In the genomic region with DNA sequence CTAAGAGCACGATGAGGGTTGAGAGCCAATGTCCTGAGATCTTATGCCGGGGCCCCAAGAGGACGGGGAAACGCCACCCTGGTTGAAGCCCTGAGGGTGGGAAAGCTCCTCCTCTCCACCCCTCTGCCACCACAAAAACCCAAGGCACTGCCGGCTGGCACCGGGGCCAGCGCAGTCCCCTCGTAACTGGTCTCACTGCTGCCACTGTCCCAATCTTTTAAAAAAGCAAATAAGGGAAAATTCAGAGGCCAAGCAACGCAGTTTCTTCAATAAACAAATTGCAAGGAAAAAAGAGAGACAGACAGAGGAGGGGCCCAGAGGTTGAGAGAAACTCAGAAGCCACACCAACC, we compare ENCODE assay signal across 12 cellular contexts. TPM values are rescaled to one million over a fixed set of nuclear protein-coding genes. Genes with fewer than 3 reads are reported as not detected.
DNase-seq lines count a peak whose midpoint lies in the region; ATAC-seq and TF ChIP-seq lines count a peak whose summit lies in the region.
"Had no signal": no experiment of that assay in that cellular context is flagged by ENCODE, and none has a peak within 500 bp of the region (broad histone marks: within the 10 kb centered on the region; RNA-seq: fewer than 3 reads in every experiment).

No MANE protein-coding gene starts in this region.

- H3K9me3 ChIP-seq in CD4-positive, alpha-beta T cell (ENCODE audit: control insufficient read depth, low read length): no peaks in the 10 kb centered on the region
- no peaks in the 10 kb centered on the region for H3K9me3 ChIP-seq in naive thymus-derived CD4-positive, alpha-beta T cell (ENCODE audit: control insufficient read depth in 2 of 3, low read length in 3 of 3)
- H3K9me3 ChIP-seq in SJCRH30 (replicated peaks): no peaks in the 10 kb centered on the region
- H3K9me3 ChIP-seq: thoracic aorta had no signal

- H3K4me1 Mint-ChIP-seq in CD4-positive, alpha-beta T cell (ENCODE audit: low read depth): peaks cover 5% of the 10 kb centered on the region
- H3K4me1 Mint-ChIP-seq in activated naive CD8-positive, alpha-beta T cell (ENCODE audit: low read depth): peaks cover 15% of the 10 kb centered on the region
- H3K4me1 Mint-ChIP-seq in naive thymus-derived CD4-positive, alpha-beta T cell: peaks cover 5 to 13% (median 11%) of the 10 kb centered on the region in 7 donors

- H3K27me3 Mint-ChIP-seq in CD4-positive, alpha-beta T cell: peaks cover 55% of the 10 kb centered on the region
- peaks cover 23% of the 10 kb centered on the region for H3K27me3 Mint-ChIP-seq in activated naive CD8-positive, alpha-beta T cell
- H3K27me3 Mint-ChIP-seq in naive thymus-derived CD4-positive, alpha-beta T cell: peaks cover 26 to 66% (median 47%) of the 10 kb centered on the region in 5 donors

- TF ChIP-seq CTCF in CD4-positive, alpha-beta T cell (IDR thresholded peaks at IDR 0.05): no peak

- H3K4me3 ChIP-seq in H7 (ENCODE audit: insufficient read depth, low read depth, low read length) (peak overlapping the region; percentile 51), SJCRH30 (no peak overlapping the region)
- H3K4me3 ChIP-seq in naive thymus-derived CD4-positive, alpha-beta T cell (ENCODE audit: low read length): peak overlapping the region; percentile 45
- H3K4me3 ChIP-seq: thoracic aorta had no signal

- no peak for DNase-seq in CD4-positive, alpha-beta T cell
- DNase-seq in H7 (no peak), MV-4-11 (lab: John Stamatoyannopoulos, UW) (no peak), SJCRH30 (no peak)
- DNase-seq in naive thymus-derived CD4-positive, alpha-beta T cell: no peak
- DNase-seq: DMS 273 treated with DMSO at 0.1 percent for 48 hours, NCI-H187, SHP77 had no signal

- H3K27ac ChIP-seq in CD4-positive, alpha-beta T cell (ENCODE audit: low read depth, low read length): no peak overlapping the region
- H3K27ac ChIP-seq in naive thymus-derived CD4-positive, alpha-beta T cell (ENCODE audit: low read depth, low read length): no peak overlapping the region
- H3K27ac ChIP-seq in SJCRH30: no peak overlapping the region
- H3K27ac ChIP-seq: coronary artery, thoracic aorta had no signal

- POLR2A ChIA-PET in CD4-positive, alpha-beta T cell (lab: Charles Lee): interaction anchor here (0.7 to 1.5 kb wide), 3 partner anchors 9 to 76 kb away, joined by 3 to 10 read pairs (median 9); partner anchors contain the start of gene FDXR
- POLR2A ChIA-PET in naive thymus-derived CD4-positive, alpha-beta T cell (lab: Charles Lee): no interaction called here

- no peak for ATAC-seq in CD4-positive, alpha-beta T cell (ENCODE audit: poor library complexity)
- ATAC-seq in naive thymus-derived CD4-positive, alpha-beta T cell: no peak
- ATAC-seq in GM18909 (IDR thresholded peaks at IDR 0.05; ENCODE audit: poor library complexity, unreplicated experiment): no peak

- H3K4me1 ChIP-seq in naive thymus-derived CD4-positive, alpha-beta T cell (ENCODE audit: control insufficient read depth in 2 of 2, insufficient read depth in 2 of 2, low read length in 2 of 2): peaks cover 0 to 10% of the 10 kb centered on the region in 2 donors
- peaks cover 13% of the 10 kb centered on the region for H3K4me1 ChIP-seq in SJCRH30

- H3K36me3 ChIP-seq in H7 (replicated peaks; ENCODE audit: control insufficient read depth, insufficient read depth, low read length) (no peaks in the 10 kb centered on the region), SJCRH30 (no peaks in the 10 kb centered on the region)
- no peaks in the 10 kb centered on the region for H3K36me3 ChIP-seq in naive thymus-derived CD4-positive, alpha-beta T cell (ENCODE audit: control insufficient read depth in 2 of 3, insufficient read depth in 3 of 3, low read length in 3 of 3)
- H3K36me3 ChIP-seq: thoracic aorta had no signal

- intact Hi-C loops in CD4-positive, alpha-beta T cell (cut with DNase I, micrococcal nuclease): loop anchor here (2.0 kb wide), 1 partner anchor 20 kb away; the partner anchor contains the start of gene FDXR (in 2 of the 2)
- intact Hi-C loops in naive thymus-derived CD4-positive, alpha-beta T cell (cut with micrococcal nuclease): loop anchor here in 1 of 2 donors (2.0 kb wide), 1 partner anchor 20 kb away; the partner anchor contains the start of gene FDXR

- peak overlapping the region; percentile 82 for H3K4me3 Mint-ChIP-seq in CD4-positive, alpha-beta T cell
- H3K4me3 Mint-ChIP-seq in activated naive CD8-positive, alpha-beta T cell: peak overlapping the region; percentile 78
- H3K4me3 Mint-ChIP-seq in naive thymus-derived CD4-positive, alpha-beta T cell: peak overlapping the region; percentile 72 to 90 (median 78)

- H3K36me3 Mint-ChIP-seq in CD4-positive, alpha-beta T cell (ENCODE audit: low read depth): no peaks in the 10 kb centered on the region
- peaks cover 2% of the 10 kb centered on the region for H3K36me3 Mint-ChIP-seq in activated naive CD8-positive, alpha-beta T cell
- H3K36me3 Mint-ChIP-seq in naive thymus-derived CD4-positive, alpha-beta T cell: no peaks in the 10 kb centered on the region

- H3K9me3 Mint-ChIP-seq in CD4-positive, alpha-beta T cell: no peaks in the 10 kb centered on the region
- no peaks in the 10 kb centered on the region for H3K9me3 Mint-ChIP-seq in activated naive CD8-positive, alpha-beta T cell (ENCODE audit: low read depth)
- no peaks in the 10 kb centered on the region for H3K9me3 Mint-ChIP-seq in naive thymus-derived CD4-positive, alpha-beta T cell

- CTCF ChIA-PET in CD4-positive, alpha-beta T cell (lab: Charles Lee): interaction anchor here (1.3 kb wide), 1 partner anchor 9 kb away, joined by 13 read pairs; no protein-coding TSS in a partner anchor
- CTCF ChIA-PET in naive thymus-derived CD4-positive, alpha-beta T cell (lab: Charles Lee): interaction anchor here (1.0 to 1.2 kb wide), 2 partner anchors 9 to 11 kb away, joined by 3 read pairs; no protein-coding TSS in a partner anchor

- no peak overlapping the region for H3K27ac Mint-ChIP-seq in CD4-positive, alpha-beta T cell
- no peak overlapping the region for H3K27ac Mint-ChIP-seq in activated naive CD8-positive, alpha-beta T cell
- H3K27ac Mint-ChIP-seq in naive thymus-derived CD4-positive, alpha-beta T cell: peak overlapping the region in 2 of 9 donors; percentile 34 to 59

- peaks cover 60% of the 10 kb centered on the region for H3K27me3 ChIP-seq in CD4-positive, alpha-beta T cell (ENCODE audit: control insufficient read depth, insufficient read depth, low read length)
- H3K27me3 ChIP-seq in H7 (ENCODE audit: control insufficient read depth, insufficient read depth, low read length): peaks cover 80% of the 10 kb centered on the region
- H3K27me3 ChIP-seq in naive thymus-derived CD4-positive, alpha-beta T cell (ENCODE audit: control insufficient read depth in 2 of 2, insufficient read depth in 2 of 2, low read length in 2 of 2): no peaks in the 10 kb centered on the region
- peaks cover 25% of the 10 kb centered on the region for H3K27me3 ChIP-seq in SJCRH30

RNA-seq across cellular contexts. Expression of gene GRIN2C, which starts 6.7 kb away (rescaled TPM):
- total RNA-seq in CD4-positive, alpha-beta T cell: not detected
- not detected in 2 replicates for total RNA-seq in H7 (2014; rRNA removed; shearing (Covaris generic))
- total RNA-seq in naive thymus-derived CD4-positive, alpha-beta T cell: under 1 TPM in 2 of 5 experiments, not detected in 3; 0.12 to 0.15 TPM
- not detected for polyA plus RNA-seq in naive thymus-derived CD4-positive, alpha-beta T cell
- not detected in 2 replicates for total RNA-seq in SJCRH30 (2014; rRNA removed; shearing (Covaris generic))

RNA-seq across cellular contexts. Expression of gene FDXR, which starts 19.8 kb away (rescaled TPM):
- total RNA-seq in CD4-positive, alpha-beta T cell: 1 to 10 TPM; 2.1 to 2.7 TPM
- 4.9 and 9.7 TPM in 2 replicates for total RNA-seq in H7 (2014; rRNA removed; shearing (Covaris generic))
- 10 to 100 TPM in 3 of 5 experiments, 1 to 10 TPM in 2; 4.7 to 39.5 (median 11.7) TPM for total RNA-seq in naive thymus-derived CD4-positive, alpha-beta T cell
- 1 to 10 TPM; 5.4 to 6.4 TPM for polyA plus RNA-seq in naive thymus-derived CD4-positive, alpha-beta T cell
- total RNA-seq in SJCRH30 (2014; rRNA removed; shearing (Covaris generic)): 6.7 and 7.2 TPM in 2 replicates

RNA-seq across cellular contexts. Expression of gene FADS6, which starts 40.4 kb away (rescaled TPM):
- total RNA-seq in CD4-positive, alpha-beta T cell: not detected
- total RNA-seq in H7 (2014; rRNA removed; shearing (Covaris generic)): 0.52 TPM in 1 of 2 replicates, not detected in the other
- total RNA-seq in naive thymus-derived CD4-positive, alpha-beta T cell: not detected
- polyA plus RNA-seq in naive thymus-derived CD4-positive, alpha-beta T cell: under 1 TPM in 1 of 2 donors, not detected in 1; 0.14 TPM
- not detected in 2 replicates for total RNA-seq in SJCRH30 (2014; rRNA removed; shearing (Covaris generic))
- total RNA-seq: thoracic aorta had no signal
